8 cellular contexts compared by ENCODE assay signal in genomic region chr9:129333961-129334743, GRCh38.
DNase-seq lines count a peak whose midpoint lies in the region; ATAC-seq and TF ChIP-seq lines count a peak whose summit lies in the region.

No MANE protein-coding gene starts in this region.

- POLR2A ChIA-PET in activated naive CD8-positive, alpha-beta T cell treated with anti-CD3 and anti-CD28 coated beads, Interleukin-2, amount 10 ng/mL, durations not matched to agents 7 days and 5 days (lab: Charles Lee), result interaction anchor here (1.2 to 1.6 kb wide), 3 partner anchors 12 to 156 kb away, joined by 3 to 5 read pairs (median 4); partner anchors contain the start of gene IER5L

- peak overlapping the region in 1 of 2 donors; percentile 21 for H3K4me3 ChIP-seq in neuronal stem cell (ENCODE audit: low read length in 2 of 2)

- peak overlapping the region; percentile 76 for H3K23ac ChIP-seq in neuronal stem cell (ENCODE audit: low read depth, low read length, poor library complexity)

- peak overlapping the region; percentile 85 for H2AFZ ChIP-seq in neuronal stem cell (ENCODE audit: low read length)

- no peaks in the 10 kb centered on the region for H3K79me1 ChIP-seq in neuronal stem cell (ENCODE audit: low read depth, low read length)

- no peaks in the 10 kb centered on the region for H3K36me3 Mint-ChIP-seq in activated naive CD8-positive, alpha-beta T cell treated with anti-CD3 and anti-CD28 coated beads, Interleukin-2, amount 10 ng/mL, durations not matched to agents 7 days and 5 days
- no peaks in the 10 kb centered on the region for H3K36me3 Mint-ChIP-seq in glutamatergic neuron (ENCODE audit: unreplicated experiment)

- H2AK5ac ChIP-seq in neuronal stem cell (ENCODE audit: low read depth, low read length), result peak overlapping the region; percentile 2

- H2BK5ac ChIP-seq in neuronal stem cell (ENCODE audit: low read length), result peak overlapping the region; percentile 4

- H3K4me1 Mint-ChIP-seq in activated naive CD8-positive, alpha-beta T cell treated with anti-CD3 and anti-CD28 coated beads, Interleukin-2, amount 10 ng/mL, durations not matched to agents 7 days and 5 days, result peaks cover 19% of the 10 kb centered on the region
- peaks cover 14% of the 10 kb centered on the region for H3K4me1 Mint-ChIP-seq in glutamatergic neuron (ENCODE audit: low read depth, unreplicated experiment)

- peaks cover 11% of the 10 kb centered on the region for H3K9me3 Mint-ChIP-seq in activated naive CD8-positive, alpha-beta T cell treated with anti-CD3 and anti-CD28 coated beads, Interleukin-2, amount 10 ng/mL, durations not matched to agents 7 days and 5 days
- H3K9me3 Mint-ChIP-seq in glutamatergic neuron (ENCODE audit: unreplicated experiment), result peaks cover 5% of the 10 kb centered on the region

- ATAC-seq in activated naive CD8-positive, alpha-beta T cell treated with anti-CD3 and anti-CD28 coated beads, Interleukin-2, amount 10 ng/mL, durations not matched to agents 7 days and 5 days (ENCODE audit: low read depth), result peak; percentile 48
- ATAC-seq in HG03565 (IDR thresholded peaks at IDR 0.05; ENCODE audit: unreplicated experiment) (no peak), HG02763 (IDR thresholded peaks at IDR 0.05; ENCODE audit: unreplicated experiment) (no peak)

- H2BK120ac ChIP-seq in neuronal stem cell (ENCODE audit: low read depth, low read length), result peak overlapping the region; percentile 95

- DNase-seq in NCI-H2081 (lab: John Stamatoyannopoulos, UW) (peak; percentile 40 to 57), NCI-H2081 treated with DMSO at 0.1 percent for 48 hours (lab: John Stamatoyannopoulos, UW) (no peak), NCI-H460 (ENCODE audit: extremely low read depth, low read depth) (peak; percentile 78), glutamatergic neuron (peak; percentile 41), neuronal stem cell (ENCODE audit: low spot score) (peak; percentile 80)
- peak; percentile 56 for DNase-seq in activated naive CD8-positive, alpha-beta T cell treated with anti-CD3 and anti-CD28 coated beads, Interleukin-2, amount 10 ng/mL, durations not matched to agents 7 days and 5 days

- H4K91ac ChIP-seq in neuronal stem cell (ENCODE audit: low read depth, low read length, poor library complexity), result peak overlapping the region; percentile 38

- H3K14ac ChIP-seq in neuronal stem cell (ENCODE audit: low read length), result no peak overlapping the region

- H4K8ac ChIP-seq in neuronal stem cell (ENCODE audit: low read depth, low read length), result no peak overlapping the region

- TF ChIP-seq CTCF in glutamatergic neuron (IDR thresholded peaks at IDR 0.05; ENCODE audit: partially characterized antibody, unreplicated experiment), result no peak

- H3K18ac ChIP-seq in neuronal stem cell (ENCODE audit: low read length), result peak overlapping the region; percentile 39

- peaks cover 0 to 14% of the 10 kb centered on the region in 2 donors for H3K9me3 ChIP-seq in neuronal stem cell (replicated peaks in 1 of 2; ENCODE audit: control insufficient read depth in 2 of 2, insufficient read depth in 1 of 2, low read depth in 1 of 2, low read length in 2 of 2)

- H3K36me3 ChIP-seq in neuronal stem cell (replicated peaks in 1 of 2; ENCODE audit: control insufficient read depth in 2 of 2, insufficient read depth in 2 of 2, low read length in 2 of 2), result no peaks in the 10 kb centered on the region

- peaks cover 27 to 28% of the 10 kb centered on the region in 2 donors for H3K4me1 ChIP-seq in neuronal stem cell (ENCODE audit: control insufficient read depth in 2 of 2, insufficient read depth in 1 of 2, low read depth in 1 of 2, low read length in 2 of 2)

- H3K9ac ChIP-seq in neuronal stem cell (ENCODE audit: low read depth, low read length, poor library complexity), result no peak overlapping the region

- no CpG with 5 or more reads among the region's 30 CpGs for WGBS in neuronal stem cell (ENCODE audit: extremely low coverage in 2 of 2, insufficient read length in 2 of 2, insufficient replicate concordance in 1 of 2), 2 donors

- no peaks in the 10 kb centered on the region for H3K27me3 ChIP-seq in neuronal stem cell (ENCODE audit: control insufficient read depth in 3 of 3, insufficient read depth in 3 of 3, low read depth in 1 of 3, low read length in 3 of 3)

- peak overlapping the region; percentile 43 for H3K4ac ChIP-seq in neuronal stem cell (ENCODE audit: low read length)

- H3K27me3 Mint-ChIP-seq in activated naive CD8-positive, alpha-beta T cell treated with anti-CD3 and anti-CD28 coated beads, Interleukin-2, amount 10 ng/mL, durations not matched to agents 7 days and 5 days, result peaks cover 11% of the 10 kb centered on the region
- H3K27me3 Mint-ChIP-seq in glutamatergic neuron (ENCODE audit: unreplicated experiment), result peaks cover 7% of the 10 kb centered on the region

- peak overlapping the region; percentile 80 for H3K27ac ChIP-seq in neuronal stem cell (replicated peaks; ENCODE audit: low read length)

- peak overlapping the region; percentile 78 for H3K27ac Mint-ChIP-seq in activated naive CD8-positive, alpha-beta T cell treated with anti-CD3 and anti-CD28 coated beads, Interleukin-2, amount 10 ng/mL, durations not matched to agents 7 days and 5 days
- H3K27ac Mint-ChIP-seq in glutamatergic neuron (ENCODE audit: unreplicated experiment), result no peak overlapping the region

- peak overlapping the region; percentile 78 for H2BK12ac ChIP-seq in neuronal stem cell (ENCODE audit: low read length)

- H2BK15ac ChIP-seq in neuronal stem cell (ENCODE audit: low read length), result no peak overlapping the region

- peak overlapping the region; percentile 59 for H3K4me2 ChIP-seq in neuronal stem cell (ENCODE audit: insufficient read depth, low read length, poor library complexity, severe bottlenecking)

- H3K4me3 Mint-ChIP-seq in activated naive CD8-positive, alpha-beta T cell treated with anti-CD3 and anti-CD28 coated beads, Interleukin-2, amount 10 ng/mL, durations not matched to agents 7 days and 5 days, result peak overlapping the region; percentile 59
- peak overlapping the region; percentile 15 for H3K4me3 Mint-ChIP-seq in glutamatergic neuron (ENCODE audit: unreplicated experiment)
